ENCODE assay signal across 1 cellular context in the genomic region with DNA sequence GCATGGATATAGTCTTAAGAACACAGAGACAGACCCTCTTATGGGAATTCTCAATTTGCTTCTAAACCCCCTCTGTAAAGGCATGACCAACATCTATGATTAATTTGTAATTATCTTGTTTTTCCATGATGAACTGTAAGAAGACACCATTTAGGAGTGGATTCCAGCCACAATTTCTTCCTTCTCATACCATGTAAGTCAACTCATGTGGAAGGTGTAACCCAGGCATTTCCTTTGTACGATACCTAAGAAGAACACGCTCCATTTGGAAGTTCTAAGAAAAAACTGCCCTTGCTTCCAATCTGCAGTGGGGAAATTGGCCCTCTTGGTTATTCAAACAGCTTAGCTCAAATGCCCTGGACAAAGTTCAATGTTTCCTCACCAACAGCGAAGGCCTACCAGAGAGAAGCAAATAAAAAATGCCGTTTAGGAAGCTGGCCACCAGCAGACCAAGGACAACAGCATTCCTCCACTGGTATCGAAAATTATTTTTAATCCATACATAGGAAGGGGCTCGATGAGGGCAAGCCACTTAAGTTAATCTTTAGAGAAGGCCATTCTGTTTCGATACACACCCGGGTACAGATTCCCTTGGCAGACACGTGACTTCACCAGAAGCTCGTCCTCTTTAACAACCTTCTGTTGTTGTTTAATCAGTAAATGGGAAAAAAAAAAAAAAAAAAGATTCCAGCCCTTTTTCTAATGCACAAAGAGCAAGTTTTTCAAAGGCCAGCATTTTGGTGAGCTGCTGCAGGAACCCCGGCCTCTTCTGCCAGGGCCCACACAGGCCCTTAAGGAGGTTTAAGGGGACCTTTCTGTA.
TF ChIP-seq lines count a peak whose summit lies in the region.

No MANE protein-coding gene starts in this region.

TF ChIP-seq in endothelial cell of umbilical vein, 7 proteins besides CTCF, POLR2A, EP300 and RAD21 (continued from another document):
- no peak for TF ChIP-seq POLR2AphosphoS5 (IDR thresholded peaks at IDR 0.05; ENCODE audit: insufficient read depth, low read depth, low read length)
